ENCODE assay signal across 8 cellular contexts in the genomic region with DNA sequence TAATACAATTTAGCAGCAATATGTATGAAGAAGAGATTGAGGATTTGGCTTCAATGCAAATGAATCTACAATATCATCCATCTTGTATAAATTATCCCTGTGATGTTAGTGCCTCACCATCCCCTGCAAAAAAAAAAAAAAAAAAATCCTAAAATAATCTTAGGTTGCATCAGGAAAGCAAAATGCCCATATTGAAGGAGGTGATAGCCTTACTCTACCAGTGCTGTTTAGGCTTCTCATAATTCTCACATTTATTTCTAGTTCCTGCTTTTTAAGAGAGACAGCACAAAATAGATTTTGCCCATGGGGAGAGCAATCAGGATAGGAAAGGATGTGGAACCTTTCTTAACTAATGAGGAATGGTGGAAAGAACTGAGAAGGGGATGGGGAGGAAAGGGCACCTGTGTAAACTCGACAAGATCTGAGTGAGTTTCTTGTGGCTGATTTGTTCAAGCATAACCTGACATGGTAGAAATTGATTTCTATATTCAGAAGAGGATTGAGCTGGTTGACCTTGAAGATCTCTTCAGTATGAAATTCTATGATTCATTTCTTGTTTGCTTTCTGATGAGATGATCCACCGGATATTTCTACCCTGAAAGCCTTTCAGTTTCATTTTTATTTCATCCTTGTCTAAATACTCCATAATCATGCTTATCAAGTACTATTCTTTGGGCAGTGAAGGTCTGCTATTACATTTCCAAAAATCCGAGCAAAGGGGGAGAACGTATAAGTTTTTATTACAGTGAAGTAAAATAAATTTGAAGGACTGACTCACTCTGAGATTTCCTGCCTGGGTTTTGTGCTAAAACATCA.
DNase-seq lines count a peak whose midpoint lies in the region; ATAC-seq and TF ChIP-seq lines count a peak whose summit lies in the region.
"Had no signal": no experiment of that assay in that cellular context is flagged by ENCODE, and none has a peak within 500 bp of the region (broad histone marks: within the 10 kb centered on the region; RNA-seq: fewer than 3 reads in every experiment).

No MANE protein-coding gene starts in this region.

- peak overlapping the region in 1 of 4 donors; percentile 15 for H3K27ac ChIP-seq in gastrocnemius medialis

- peaks cover 10% of the 10 kb centered on the region for H3K36me3 ChIP-seq in adipocyte (ENCODE audit: control insufficient read depth, insufficient read depth, low read length, severe bottlenecking)
- H3K36me3 ChIP-seq in mucosa of descending colon (ENCODE audit: low read depth): no peaks in the 10 kb centered on the region
- no peaks in the 10 kb centered on the region for H3K36me3 ChIP-seq in gastrocnemius medialis

- in situ Hi-C loops in gastrocnemius medialis (cut with MboI; ENCODE audit: low sequenced_read_pairs in 4 of 4): no loop called here

- no peak for TF ChIP-seq POLR2A in gastrocnemius medialis (IDR thresholded peaks at IDR 0.05)

- TF ChIP-seq CTCF in mucosa of descending colon (IDR thresholded peaks at IDR 0.05) (no peak), gastrocnemius medialis (IDR thresholded peaks at IDR 0.05 in 4 of 5, conservative IDR thresholded peaks at IDR 0.05 in 1 of 5) (no peak)

- intact Hi-C loops in mucosa of descending colon (cut with DNase I, micrococcal nuclease) (no loop called here), gastrocnemius medialis (cut with DNase I; ENCODE audit: low total_unique reads) (no loop called here)

- H3K9me3 ChIP-seq in adipocyte (ENCODE audit: control insufficient read depth, low read length): no peaks in the 10 kb centered on the region
- no peaks in the 10 kb centered on the region for H3K9me3 ChIP-seq in mucosa of descending colon
- no peaks in the 10 kb centered on the region for H3K9me3 ChIP-seq in gastrocnemius medialis

- peak; percentile 59 for DNase-seq in ELR (ENCODE audit: low read depth)
- DNase-seq in adipocyte (ENCODE audit: low read depth): peak; percentile 50
- DNase-seq in mucosa of descending colon: no peak
- no peak for DNase-seq in DMS153 treated with DMSO at 0.1 percent for 48 hours (lab: John Stamatoyannopoulos, UW; ENCODE audit: unreplicated experiment)
- DNase-seq in gastrocnemius medialis: no peak
- no peak for DNase-seq in UCSD-AML1 (lab: John Stamatoyannopoulos, UW; ENCODE audit: unreplicated experiment)

- H3K27me3 ChIP-seq in adipocyte (replicated peaks; ENCODE audit: control insufficient read depth, insufficient read depth, low read length) (no peaks in the 10 kb centered on the region), gastrocnemius medialis (no peaks in the 10 kb centered on the region)

- peak overlapping the region; percentile 36 for H3K9ac ChIP-seq in adipocyte (ENCODE audit: low read length)

- H3K4me3 ChIP-seq in adipocyte (ENCODE audit: low read length) (peak overlapping the region; percentile 54), mucosa of descending colon (no peak overlapping the region), gastrocnemius medialis (no peak overlapping the region)

- peaks cover 23% of the 10 kb centered on the region for H3K4me1 ChIP-seq in adipocyte (ENCODE audit: control insufficient read depth, insufficient read depth, low read length)
- H3K4me1 ChIP-seq in mucosa of descending colon (ENCODE audit: low read depth): no peaks in the 10 kb centered on the region
- peaks cover 41 to 43% of the 10 kb centered on the region in 2 donors for H3K4me1 ChIP-seq in gastrocnemius medialis

- ATAC-seq in HG03442 (IDR thresholded peaks at IDR 0.05; ENCODE audit: unreplicated experiment): peak; percentile 45
- ATAC-seq in mucosa of descending colon: peak; percentile 55
- no peak for ATAC-seq in gastrocnemius medialis
- ATAC-seq: Panc1 had no signal

Comparison
In these comparisons a context has a peak if more than half of its experiments do, and no peak if none do; other contexts are left out.
1. DNase-seq: peak in ELR (single experiment) and adipocyte (single experiment); none in mucosa of descending colon (0 of 3), DMS153 treated with DMSO at 0.1 percent for 48 hours (single experiment), gastrocnemius medialis (0 of 2) and UCSD-AML1 (single experiment).
2. ATAC-seq: peak in HG03442 (single experiment) and mucosa of descending colon (single experiment); none in gastrocnemius medialis (0 of 2).